14 cellular contexts compared by ENCODE assay signal in genomic region chr3:142353571-142353970, GRCh38.
"Had no signal": no experiment of that assay in that cellular context is flagged by ENCODE, and none has a peak within 500 bp of the region (broad histone marks: within the 10 kb centered on the region; RNA-seq: fewer than 3 reads in every experiment).

No MANE protein-coding gene starts in this region.

- H3K4me1 ChIP-seq: adrenal gland, body of pancreas, colonic mucosa, upper lobe of right lung had no signal

- H3K4me3 ChIP-seq: adrenal gland, body of pancreas, colonic mucosa, ovary, upper lobe of right lung had no signal

- H3K9me3 ChIP-seq: adrenal gland, body of pancreas, colonic mucosa, ovary, upper lobe of right lung had no signal

- H3K27ac ChIP-seq: adrenal gland, body of pancreas, colonic mucosa, ovary, upper lobe of right lung had no signal

- H3K27me3 ChIP-seq: adrenal gland, body of pancreas, colonic mucosa, ovary, upper lobe of right lung had no signal

- H3K36me3 ChIP-seq: ovary had no signal

- DNase-seq: activated CD4-positive, alpha-beta T cell treated with anti-CD3 and anti-CD28 coated beads, Interleukin-2, amount 50 U/mL, for 4 hours; activated gamma-delta T cell; adrenal gland; body of pancreas; central memory CD4-positive, alpha-beta T cell; colonic mucosa; erythroblast; immature natural killer cell; mesendoderm; naive thymus-derived CD4-positive, alpha-beta T cell; ovary; stimulated activated naive B cell treated with anti-CD40 and anti-IgM and Interleukin-4, amounts not matched to agents 10 μg/mL and 1 μg/mL and 100 μg/mL, for 72 hours; upper lobe of right lung had no signal

- ATAC-seq: body of pancreas; naive thymus-derived CD4-positive, alpha-beta T cell; sciatic nerve; stimulated activated naive B cell treated with anti-CD40 and anti-IgM and Interleukin-4, amounts not matched to agents 10 μg/mL and 1 μg/mL and 100 μg/mL, for 72 hours; upper lobe of right lung had no signal
